In the genomic region with DNA sequence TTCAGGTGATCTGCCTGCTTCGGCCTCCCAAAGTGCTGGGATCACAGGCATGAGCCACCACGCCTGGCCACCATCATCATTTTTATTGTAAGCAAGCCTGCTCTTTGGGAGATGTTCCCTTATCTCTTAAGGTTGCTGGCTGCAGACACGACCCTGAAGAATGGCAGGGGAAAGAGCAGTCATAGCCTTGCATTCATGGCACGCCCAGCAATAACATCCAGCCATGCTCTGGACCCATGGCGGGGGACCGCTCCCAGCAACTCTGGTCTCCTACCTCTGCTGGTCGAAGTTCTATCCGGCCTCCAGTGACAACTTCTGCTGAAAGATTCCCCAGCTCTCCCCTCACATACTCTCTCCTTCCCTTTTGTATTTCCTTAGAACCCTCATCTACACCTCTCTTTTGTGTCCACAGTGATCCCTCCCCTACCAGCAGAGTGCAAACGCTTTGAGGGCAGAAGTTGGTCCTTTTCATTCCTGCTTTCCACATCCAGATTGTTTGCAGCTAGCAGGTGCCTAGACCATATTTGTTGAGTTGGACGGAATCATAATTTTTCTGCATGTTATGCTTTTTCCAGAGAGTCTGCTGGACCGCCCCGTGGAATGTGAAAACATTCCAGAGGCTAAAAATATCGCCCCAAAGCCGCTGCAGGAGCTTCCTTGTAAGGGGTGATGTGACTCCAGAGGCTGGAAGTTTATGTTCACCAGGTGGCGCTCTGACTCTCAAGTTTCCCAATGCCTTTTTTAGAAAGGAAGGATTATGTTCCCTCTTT, we compare ENCODE assay signal across 8 cellular contexts. TPM values are rescaled to one million over a fixed set of nuclear protein-coding genes. Genes with fewer than 3 reads are reported as not detected.
A peak's percentile ranks its signal among the peaks of the same experiment; 100 is the strongest.
DNase-seq lines count a peak whose midpoint lies in the region; FAIRE-seq and TF ChIP-seq lines count a peak whose summit lies in the region.

No MANE protein-coding gene starts in this region.

- peak; percentile 39 for FAIRE-seq in GM19239 (lab: Jason Lieb, UNC)

- POLR2A ChIA-PET in RWPE1 (lab: Yijun Ruan, JAX; ENCODE audit: low non-redundant PET), result interaction anchor here (0.6 to 1.7 kb wide), 3 partner anchors 9 to 22 kb away, joined by 3 to 5 read pairs (median 4); a partner anchor contains a TSS

- DNase-seq in AML-193 (lab: John Stamatoyannopoulos, UW) (peak; percentile 60 to 70), GM19239 (ENCODE audit: insufficient read length, low spot score) (no peak), RWPE1 (ENCODE audit: low spot score) (no peak), germinal center (ENCODE audit: low spot score) (no peak), cerebellum (ENCODE audit: low spot score) (no peak)
- DNase-seq in central memory CD4-positive, alpha-beta T cell, result peak; percentile 25
- DNase-seq in stimulated activated CD4-positive, alpha-beta T cell treated with anti-CD3 and anti-CD28 coated beads, Interleukin-2, amount 100 ng/mL, for 48 hours, result peak; percentile 32 to 47

- TF ChIP-seq CTCF in RWPE1 (conservative IDR thresholded peaks at IDR 0.05; ENCODE audit: low read depth), result peak; percentile 78

- H3K27me3 ChIP-seq in layer of hippocampus (ENCODE audit: control insufficient read depth, insufficient read depth, low read length), result no peaks in the 10 kb centered on the region

- CTCF ChIA-PET in RWPE1 (lab: Yijun Ruan, JAX), result interaction anchor here (0.5 to 6.2 kb wide), 20 partner anchors 8 to 394 kb away, joined by 3 to 122 read pairs (median 4); a partner anchor contains a TSS

- H3K27ac ChIP-seq in RWPE1, result no peak overlapping the region; the same call in 1 of the 2 replicates
- H3K27ac ChIP-seq in layer of hippocampus (ENCODE audit: low read depth, low read length), result peak overlapping the region; percentile 40

RNA-seq across cellular contexts. Expression of a gene that starts 4.4 kb away (rescaled TPM):
- 3.6 TPM for total RNA-seq in cerebellum

RNA-seq across cellular contexts. Expression of a gene that starts 22.1 kb away (rescaled TPM):
- 1.3 TPM for total RNA-seq in cerebellum

RNA-seq across cellular contexts. Expression of a gene that starts 27.8 kb away (rescaled TPM):
- total RNA-seq in cerebellum, result 38.5 TPM

Comparison
In these comparisons a context has a peak if more than half of its experiments do, and no peak if none do; other contexts are left out.
1. DNase-seq: peak in AML-193 (2 of 2), central memory CD4-positive, alpha-beta T cell (single experiment) and stimulated activated CD4-positive, alpha-beta T cell treated with anti-CD3 and anti-CD28 coated beads, Interleukin-2, amount 100 ng/mL, for 48 hours (2 of 2); none in GM19239 (single experiment), RWPE1 (single experiment), germinal center (single experiment) and cerebellum (single experiment).